ENCODE assay signal across 1 cellular context in genomic region chr15:56464893-56465520, GRCh38.
TF ChIP-seq lines count a peak whose summit lies in the region.

Gene MNS1, minus strand, starts transcription at chr15:56465137. Its CDS starts 165 bp downstream, at chr15:56464972.

TF ChIP-seq in GM12878, 131 proteins besides CTCF, POLR2A, EP300 and RAD21 (continued from another document and continues in another):
- TF ChIP-seq PRDM15 (CRISPR knock-in tag; IDR thresholded peaks at IDR 0.05) (no peak), ZZZ3 (IDR thresholded peaks at IDR 0.05; ENCODE audit: control insufficient read depth, insufficient read length, low read depth) (no peak), PAX5 (IDR thresholded peaks at IDR 0.05; ENCODE audit: borderline replicate concordance, low read depth, low read length) (peak; percentile 41; the same call in 1 of the 2 replicates), KDM1A (IDR thresholded peaks at IDR 0.05; ENCODE audit: borderline replicate concordance) (no peak), PML (IDR thresholded peaks at IDR 0.05; ENCODE audit: low read length) (no peak), ZSCAN29 (IDR thresholded peaks at IDR 0.05) (no peak), ESRRA (IDR thresholded peaks at IDR 0.05; ENCODE audit: low read length) (no peak), SREBF1 (IDR thresholded peaks at IDR 0.05; ENCODE audit: low read length) (no peak), BACH1 (IDR thresholded peaks at IDR 0.05; ENCODE audit: borderline replicate concordance) (no peak), CREB1 (IDR thresholded peaks at IDR 0.05; ENCODE audit: low read depth) (peak; percentile 45), SRF (IDR thresholded peaks at IDR 0.05; ENCODE audit: low read depth in 2 of 2, low read length in 2 of 2) (no peak), EGR1 (IDR thresholded peaks at IDR 0.05; ENCODE audit: borderline replicate concordance in 1 of 2, low read depth in 2 of 2, low read length in 2 of 2) (no peak), MTA2 (IDR thresholded peaks at IDR 0.05; ENCODE audit: low read depth) (0 out of 2 replicates have a peak, but pooled peaks have one; percentile 9), HDGF (IDR thresholded peaks at IDR 0.05) (no peak), POLR2AphosphoS2 (IDR thresholded peaks at IDR 0.05; ENCODE audit: low read depth, low read length) (no peak), GATAD2B (conservative IDR thresholded peaks at IDR 0.05; ENCODE audit: low read depth) (no peak), RB1 (IDR thresholded peaks at IDR 0.05; ENCODE audit: borderline replicate concordance) (no peak; the same call in 1 of the 2 replicates), SP1 (IDR thresholded peaks at IDR 0.05; ENCODE audit: low read depth, low read length) (peak; percentile 95), RFX5 (IDR thresholded peaks at IDR 0.05; ENCODE audit: low read depth, low read length) (no peak), CHD4 (IDR thresholded peaks at IDR 0.05) (no peak), SKIL (IDR thresholded peaks at IDR 0.05; ENCODE audit: low read depth, poor library complexity, severe bottlenecking) (no peak), ASH2L (IDR thresholded peaks at IDR 0.05; ENCODE audit: borderline replicate concordance, low read depth) (no peak), HCFC1 (IDR thresholded peaks at IDR 0.05; ENCODE audit: low read length) (peak; percentile 35), TAF1 (IDR thresholded peaks at IDR 0.05; ENCODE audit: borderline replicate concordance, low read depth, low read length) (peak; percentile 38; the same call in 1 of the 2 replicates), KAT2A (conservative IDR thresholded peaks at IDR 0.05; ENCODE audit: control insufficient read depth, low read depth, low read length) (no peak), MTA3 (IDR thresholded peaks at IDR 0.05; ENCODE audit: borderline replicate concordance, low read length) (no peak), CHD2 (IDR thresholded peaks at IDR 0.05; ENCODE audit: borderline replicate concordance, low read depth, low read length) (peak; percentile 89), DPF2 (IDR thresholded peaks at IDR 0.05) (no peak), ZNF274 (IDR thresholded peaks at IDR 0.05; ENCODE audit: insufficient read depth, insufficient read length) (no peak), ZBTB4 (CRISPR knock-in tag; IDR thresholded peaks at IDR 0.05) (no peak)
- TF ChIP-seq, protein P1, sequence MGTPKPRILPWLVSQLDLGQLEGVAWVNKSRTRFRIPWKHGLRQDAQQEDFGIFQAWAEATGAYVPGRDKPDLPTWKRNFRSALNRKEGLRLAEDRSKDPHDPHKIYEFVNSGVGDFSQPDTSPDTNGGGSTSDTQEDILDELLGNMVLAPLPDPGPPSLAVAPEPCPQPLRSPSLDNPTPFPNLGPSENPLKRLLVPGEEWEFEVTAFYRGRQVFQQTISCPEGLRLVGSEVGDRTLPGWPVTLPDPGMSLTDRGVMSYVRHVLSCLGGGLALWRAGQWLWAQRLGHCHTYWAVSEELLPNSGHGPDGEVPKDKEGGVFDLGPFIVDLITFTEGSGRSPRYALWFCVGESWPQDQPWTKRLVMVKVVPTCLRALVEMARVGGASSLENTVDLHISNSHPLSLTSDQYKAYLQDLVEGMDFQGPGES (IDR thresholded peaks at IDR 0.05): peak; percentile 71
- TF ChIP-seq, protein P2, sequence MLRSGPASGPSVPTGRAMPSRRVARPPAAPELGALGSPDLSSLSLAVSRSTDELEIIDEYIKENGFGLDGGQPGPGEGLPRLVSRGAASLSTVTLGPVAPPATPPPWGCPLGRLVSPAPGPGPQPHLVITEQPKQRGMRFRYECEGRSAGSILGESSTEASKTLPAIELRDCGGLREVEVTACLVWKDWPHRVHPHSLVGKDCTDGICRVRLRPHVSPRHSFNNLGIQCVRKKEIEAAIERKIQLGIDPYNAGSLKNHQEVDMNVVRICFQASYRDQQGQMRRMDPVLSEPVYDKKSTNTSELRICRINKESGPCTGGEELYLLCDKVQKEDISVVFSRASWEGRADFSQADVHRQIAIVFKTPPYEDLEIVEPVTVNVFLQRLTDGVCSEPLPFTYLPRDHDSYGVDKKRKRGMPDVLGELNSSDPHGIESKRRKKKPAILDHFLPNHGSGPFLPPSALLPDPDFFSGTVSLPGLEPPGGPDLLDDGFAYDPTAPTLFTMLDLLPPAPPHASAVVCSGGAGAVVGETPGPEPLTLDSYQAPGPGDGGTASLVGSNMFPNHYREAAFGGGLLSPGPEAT (IDR thresholded peaks at IDR 0.05; ENCODE audit: low read depth): peak; percentile 51; the same call in 1 of the 2 replicates
- TF ChIP-seq, protein P3, sequence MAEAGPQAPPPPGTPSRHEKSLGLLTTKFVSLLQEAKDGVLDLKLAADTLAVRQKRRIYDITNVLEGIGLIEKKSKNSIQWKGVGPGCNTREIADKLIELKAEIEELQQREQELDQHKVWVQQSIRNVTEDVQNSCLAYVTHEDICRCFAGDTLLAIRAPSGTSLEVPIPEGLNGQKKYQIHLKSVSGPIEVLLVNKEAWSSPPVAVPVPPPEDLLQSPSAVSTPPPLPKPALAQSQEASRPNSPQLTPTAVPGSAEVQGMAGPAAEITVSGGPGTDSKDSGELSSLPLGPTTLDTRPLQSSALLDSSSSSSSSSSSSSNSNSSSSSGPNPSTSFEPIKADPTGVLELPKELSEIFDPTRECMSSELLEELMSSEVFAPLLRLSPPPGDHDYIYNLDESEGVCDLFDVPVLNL (IDR thresholded peaks at IDR 0.05; ENCODE audit: low read depth, low read length): peak; percentile 90
- TF ChIP-seq, protein P4, sequence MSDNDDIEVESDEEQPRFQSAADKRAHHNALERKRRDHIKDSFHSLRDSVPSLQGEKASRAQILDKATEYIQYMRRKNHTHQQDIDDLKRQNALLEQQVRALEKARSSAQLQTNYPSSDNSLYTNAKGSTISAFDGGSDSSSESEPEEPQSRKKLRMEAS (IDR thresholded peaks at IDR 0.05; ENCODE audit: low read depth, low read length): peak; percentile 66; the same call in 1 of the 2 replicates
- TF ChIP-seq, protein P5, sequence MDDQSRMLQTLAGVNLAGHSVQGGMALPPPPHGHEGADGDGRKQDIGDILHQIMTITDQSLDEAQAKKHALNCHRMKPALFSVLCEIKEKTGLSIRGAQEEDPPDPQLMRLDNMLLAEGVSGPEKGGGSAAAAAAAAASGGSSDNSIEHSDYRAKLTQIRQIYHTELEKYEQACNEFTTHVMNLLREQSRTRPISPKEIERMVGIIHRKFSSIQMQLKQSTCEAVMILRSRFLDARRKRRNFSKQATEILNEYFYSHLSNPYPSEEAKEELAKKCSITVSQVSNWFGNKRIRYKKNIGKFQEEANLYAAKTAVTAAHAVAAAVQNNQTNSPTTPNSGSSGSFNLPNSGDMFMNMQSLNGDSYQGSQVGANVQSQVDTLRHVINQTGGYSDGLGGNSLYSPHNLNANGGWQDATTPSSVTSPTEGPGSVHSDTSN (IDR thresholded peaks at IDR 0.05; ENCODE audit: insufficient replicate concordance, low read depth, low read length): no peak
- TF ChIP-seq, protein P6, sequence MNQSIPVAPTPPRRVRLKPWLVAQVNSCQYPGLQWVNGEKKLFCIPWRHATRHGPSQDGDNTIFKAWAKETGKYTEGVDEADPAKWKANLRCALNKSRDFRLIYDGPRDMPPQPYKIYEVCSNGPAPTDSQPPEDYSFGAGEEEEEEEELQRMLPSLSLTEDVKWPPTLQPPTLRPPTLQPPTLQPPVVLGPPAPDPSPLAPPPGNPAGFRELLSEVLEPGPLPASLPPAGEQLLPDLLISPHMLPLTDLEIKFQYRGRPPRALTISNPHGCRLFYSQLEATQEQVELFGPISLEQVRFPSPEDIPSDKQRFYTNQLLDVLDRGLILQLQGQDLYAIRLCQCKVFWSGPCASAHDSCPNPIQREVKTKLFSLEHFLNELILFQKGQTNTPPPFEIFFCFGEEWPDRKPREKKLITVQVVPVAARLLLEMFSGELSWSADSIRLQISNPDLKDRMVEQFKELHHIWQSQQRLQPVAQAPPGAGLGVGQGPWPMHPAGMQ (IDR thresholded peaks at IDR 0.05; ENCODE audit: borderline replicate concordance): no peak
- TF ChIP-seq, protein P7, sequence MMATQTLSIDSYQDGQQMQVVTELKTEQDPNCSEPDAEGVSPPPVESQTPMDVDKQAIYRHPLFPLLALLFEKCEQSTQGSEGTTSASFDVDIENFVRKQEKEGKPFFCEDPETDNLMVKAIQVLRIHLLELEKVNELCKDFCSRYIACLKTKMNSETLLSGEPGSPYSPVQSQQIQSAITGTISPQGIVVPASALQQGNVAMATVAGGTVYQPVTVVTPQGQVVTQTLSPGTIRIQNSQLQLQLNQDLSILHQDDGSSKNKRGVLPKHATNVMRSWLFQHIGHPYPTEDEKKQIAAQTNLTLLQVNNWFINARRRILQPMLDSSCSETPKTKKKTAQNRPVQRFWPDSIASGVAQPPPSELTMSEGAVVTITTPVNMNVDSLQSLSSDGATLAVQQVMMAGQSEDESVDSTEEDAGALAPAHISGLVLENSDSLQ (IDR thresholded peaks at IDR 0.05): no peak
- TF ChIP-seq, protein P8, sequence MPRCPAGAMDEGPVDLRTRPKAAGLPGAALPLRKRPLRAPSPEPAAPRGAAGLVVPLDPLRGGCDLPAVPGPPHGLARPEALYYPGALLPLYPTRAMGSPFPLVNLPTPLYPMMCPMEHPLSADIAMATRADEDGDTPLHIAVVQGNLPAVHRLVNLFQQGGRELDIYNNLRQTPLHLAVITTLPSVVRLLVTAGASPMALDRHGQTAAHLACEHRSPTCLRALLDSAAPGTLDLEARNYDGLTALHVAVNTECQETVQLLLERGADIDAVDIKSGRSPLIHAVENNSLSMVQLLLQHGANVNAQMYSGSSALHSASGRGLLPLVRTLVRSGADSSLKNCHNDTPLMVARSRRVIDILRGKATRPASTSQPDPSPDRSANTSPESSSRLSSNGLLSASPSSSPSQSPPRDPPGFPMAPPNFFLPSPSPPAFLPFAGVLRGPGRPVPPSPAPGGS (IDR thresholded peaks at IDR 0.05; ENCODE audit: borderline replicate concordance, insufficient read depth, low read depth, low read length, poor library complexity, severe bottlenecking): no peak
- TF ChIP-seq, protein P9, sequence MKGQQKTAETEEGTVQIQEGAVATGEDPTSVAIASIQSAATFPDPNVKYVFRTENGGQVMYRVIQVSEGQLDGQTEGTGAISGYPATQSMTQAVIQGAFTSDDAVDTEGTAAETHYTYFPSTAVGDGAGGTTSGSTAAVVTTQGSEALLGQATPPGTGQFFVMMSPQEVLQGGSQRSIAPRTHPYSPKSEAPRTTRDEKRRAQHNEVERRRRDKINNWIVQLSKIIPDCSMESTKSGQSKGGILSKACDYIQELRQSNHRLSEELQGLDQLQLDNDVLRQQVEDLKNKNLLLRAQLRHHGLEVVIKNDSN (IDR thresholded peaks at IDR 0.05; ENCODE audit: borderline replicate concordance, extremely low read length, insufficient read depth, low read depth, low read length): no peak
